In the genomic region with DNA sequence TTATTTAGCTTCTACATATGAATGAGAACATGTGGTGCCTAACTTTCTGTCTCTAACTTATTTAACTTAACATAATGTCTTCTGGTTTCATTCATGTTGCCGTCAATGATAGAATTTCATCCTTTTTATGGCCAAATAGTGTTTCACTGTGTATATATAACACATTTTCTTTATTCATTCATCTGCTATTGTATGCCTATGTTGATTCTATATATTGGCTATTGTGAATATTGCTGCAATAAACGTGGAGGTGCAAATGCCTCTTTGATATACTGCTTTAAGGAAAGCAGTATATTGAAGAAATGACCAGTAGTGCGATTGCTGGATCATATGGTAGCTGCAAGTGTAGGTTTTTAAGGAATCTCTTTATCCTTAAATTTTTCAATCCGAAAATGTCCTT, we compare ENCODE assay signal across 39 cellular contexts. TPM values are rescaled to one million over a fixed set of nuclear protein-coding genes. Genes with fewer than 3 reads are reported as not detected.
"Had no signal": no experiment of that assay in that cellular context is flagged by ENCODE, and none has a peak within 500 bp of the region (broad histone marks: within the 10 kb centered on the region; RNA-seq: fewer than 3 reads in every experiment).

No MANE protein-coding gene starts in this region.

- H3K9me3 ChIP-seq: MG63 had no signal

- H3K4me3 ChIP-seq: MG63 had no signal

- H3K36me3 ChIP-seq: MG63 had no signal

- DNase-seq: Karpas-422, Kasumi-1, MG63, MM.1S, MV-4-11, NCI-H1048, NCI-H1092, NCI-H1092 treated with DMSO at 0.1 percent for 48 hours, NCI-H1105, NCI-H1105 treated with DMSO at 0.1 percent for 48 hours, NCI-H1417, NCI-H1417 treated with DMSO at 0.1 percent for 48 hours, NCI-H1436, NCI-H1436 treated with DMSO at 0.1 percent for 48 hours, NCI-H146, NCI-H1694, NCI-H1694 treated with DMSO at 0.1 percent for 48 hours, NCI-H187, NCI-H187 treated with DMSO at 0.1 percent for 48 hours, NCI-H1930, NCI-H2029, NCI-H2029 treated with DMSO at 0.1 percent for 48 hours, NCI-H2081, NCI-H2081 treated with DMSO at 0.1 percent for 48 hours, NCI-H2107, NCI-H2171, NCI-H2171 treated with DMSO at 0.1 percent for 48 hours, NCI-H2227 treated with DMSO at 0.1 percent for 48 hours, NCI-H226, NCI-H345, NCI-H446, NCI-H446 treated with DMSO at 0.1 percent for 48 hours, NCI-H510A, NCI-H510A treated with DMSO at 0.1 percent for 48 hours, NCI-H524 had no signal

- H3K27me3 ChIP-seq: MG63 had no signal

RNA-seq across cellular contexts. Expression of a gene that starts 10.0 kb away (rescaled TPM):
- total RNA-seq: LHCN-M2, M059J, MCF 10A, NCI-H460 had no signal

RNA-seq across cellular contexts. Expression of a gene that starts 44.7 kb away (rescaled TPM):
- total RNA-seq: LHCN-M2, M059J, MCF 10A, NCI-H460 had no signal
